In the genomic region with DNA sequence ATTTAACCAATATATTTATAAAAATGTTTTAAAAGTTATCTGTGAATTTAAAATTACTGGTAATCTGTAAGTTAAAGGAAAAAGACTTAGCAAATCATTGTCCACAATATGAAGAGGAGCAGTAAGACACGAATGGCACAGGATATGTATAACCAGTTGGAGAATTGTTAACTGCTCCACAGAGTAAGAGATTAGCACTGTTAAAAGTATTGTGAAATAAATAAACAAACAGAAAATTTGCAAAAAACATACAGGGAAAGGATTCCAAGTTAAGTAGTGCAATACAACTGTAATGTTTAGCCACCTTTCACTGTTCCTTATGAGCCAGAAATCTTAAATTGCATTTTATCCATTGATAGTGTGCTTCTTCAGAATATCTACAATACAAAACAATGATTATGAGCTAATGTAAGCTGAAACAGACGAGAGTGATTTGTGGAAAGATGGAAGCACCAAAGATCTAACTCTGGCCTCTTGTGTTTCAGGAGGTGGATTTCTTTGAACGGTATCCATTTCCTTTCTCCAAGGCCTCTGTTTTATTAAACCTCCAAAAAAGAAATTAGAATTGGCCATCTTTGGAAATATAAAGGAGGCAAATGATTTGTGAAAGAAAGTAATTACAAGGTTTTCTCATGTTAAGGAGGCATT, we compare ENCODE assay signal across 1 cellular context.
TF ChIP-seq lines count a peak whose summit lies in the region.

No MANE protein-coding gene starts in this region.

TF ChIP-seq in WTC11, 78 proteins besides CTCF, POLR2A, EP300 and RAD21 (continued from another document):
- TF ChIP-seq, protein P1, sequence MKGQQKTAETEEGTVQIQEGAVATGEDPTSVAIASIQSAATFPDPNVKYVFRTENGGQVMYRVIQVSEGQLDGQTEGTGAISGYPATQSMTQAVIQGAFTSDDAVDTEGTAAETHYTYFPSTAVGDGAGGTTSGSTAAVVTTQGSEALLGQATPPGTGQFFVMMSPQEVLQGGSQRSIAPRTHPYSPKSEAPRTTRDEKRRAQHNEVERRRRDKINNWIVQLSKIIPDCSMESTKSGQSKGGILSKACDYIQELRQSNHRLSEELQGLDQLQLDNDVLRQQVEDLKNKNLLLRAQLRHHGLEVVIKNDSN (CRISPR knock-in tag; IDR thresholded peaks at IDR 0.05) = no peak
- TF ChIP-seq OVOL2 (CRISPR knock-in tag; IDR thresholded peaks at IDR 0.05; ENCODE audit: borderline replicate concordance) (no peak), TP53 (CRISPR knock-in tag; IDR thresholded peaks at IDR 0.05) (no peak)
TF ChIP-seq in WTC11: peak in this region for 0.
